Comparison of ENCODE assay signal across 14 cellular contexts in genomic region chrX:13357925-13358324, GRCh38. TPM values are rescaled to one million over a fixed set of nuclear protein-coding genes. Genes with fewer than 3 reads are reported as not detected.
DNase-seq lines count a peak whose midpoint lies in the region; ATAC-seq, FAIRE-seq and TF ChIP-seq lines count a peak whose summit lies in the region.
"Had no signal": no experiment of that assay in that cellular context is flagged by ENCODE, and none has a peak within 500 bp of the region (broad histone marks: within the 10 kb centered on the region; RNA-seq: fewer than 3 reads in every experiment).

No MANE protein-coding gene starts in this region.

- no peaks in the 10 kb centered on the region for H4K20me1 ChIP-seq in endothelial cell of umbilical vein (replicated peaks; ENCODE audit: control insufficient read depth, extremely low read depth, insufficient read depth, low read length)

- H3K36me3 ChIP-seq in endothelial cell of umbilical vein (ENCODE audit: control insufficient read depth in 2 of 2, extremely low read depth in 1 of 2, insufficient read depth in 2 of 2, low read length in 2 of 2): no peaks in the 10 kb centered on the region

- peaks cover 9% of the 10 kb centered on the region for H3K4me1 Mint-ChIP-seq in HFFc6 (ENCODE audit: low read depth)
- H3K4me1 Mint-ChIP-seq in osteocyte (ENCODE audit: unreplicated experiment): peaks cover 13% of the 10 kb centered on the region
- H3K4me1 Mint-ChIP-seq: activated naive CD4-positive, alpha-beta T cell treated with anti-CD3 and anti-CD28 coated beads, Interleukin-2, amount 50 U/mL, for 24 hours had no signal

- H3K9me3 Mint-ChIP-seq in HFFc6: no peaks in the 10 kb centered on the region
- H3K9me3 Mint-ChIP-seq in osteocyte (ENCODE audit: unreplicated experiment): peaks cover 3% of the 10 kb centered on the region
- H3K9me3 Mint-ChIP-seq: activated naive CD4-positive, alpha-beta T cell treated with anti-CD3 and anti-CD28 coated beads, Interleukin-2, amount 50 U/mL, for 24 hours had no signal

- H3K36me3 Mint-ChIP-seq in HFFc6 (ENCODE audit: low read depth) (no peaks in the 10 kb centered on the region), osteocyte (ENCODE audit: unreplicated experiment) (no peaks in the 10 kb centered on the region)
- H3K36me3 Mint-ChIP-seq: activated naive CD4-positive, alpha-beta T cell treated with anti-CD3 and anti-CD28 coated beads, Interleukin-2, amount 50 U/mL, for 24 hours had no signal

- peak overlapping the region; percentile 50 for H3K27ac ChIP-seq in endothelial cell of umbilical vein (ENCODE audit: insufficient read depth, low read depth, low read length)

- H3K4me3 Mint-ChIP-seq in HFFc6: no peak overlapping the region
- H3K4me3 Mint-ChIP-seq in osteocyte (ENCODE audit: unreplicated experiment): no peak overlapping the region
- H3K4me3 Mint-ChIP-seq: activated naive CD4-positive, alpha-beta T cell treated with anti-CD3 and anti-CD28 coated beads, Interleukin-2, amount 50 U/mL, for 24 hours had no signal

- no peaks in the 10 kb centered on the region for H3K9me3 ChIP-seq in endothelial cell of umbilical vein (replicated peaks; ENCODE audit: control insufficient read depth, insufficient read depth, low read length)

- H3K27ac Mint-ChIP-seq in HFFc6: peak overlapping the region; percentile 76
- peak overlapping the region; percentile 86 for H3K27ac Mint-ChIP-seq in osteocyte (ENCODE audit: unreplicated experiment)
- H3K27ac Mint-ChIP-seq: activated naive CD4-positive, alpha-beta T cell treated with anti-CD3 and anti-CD28 coated beads, Interleukin-2, amount 50 U/mL, for 24 hours had no signal

- POLR2A ChIA-PET in endothelial cell of umbilical vein (lab: Charles Lee): no interaction called here

- no peaks in the 10 kb centered on the region for H3K27me3 ChIP-seq in endothelial cell of umbilical vein (ENCODE audit: control insufficient read depth in 2 of 2, insufficient read depth in 2 of 2, low read length in 2 of 2)

- intact Hi-C loops in endothelial cell of umbilical vein (cut with micrococcal nuclease): loop anchor here (1.0 kb wide), 1 partner anchor 129 kb away; no protein-coding TSS in a partner anchor

- BruUV-seq in endothelial cell of umbilical vein (replicated peaks; lab: Mats Ljungman, UMichigan): TSS peak; percentile 96

- ATAC-seq in GM18858 (IDR thresholded peaks at IDR 0.05; ENCODE audit: unreplicated experiment) (no peak), HG03280 (IDR thresholded peaks at IDR 0.05; ENCODE audit: unreplicated experiment) (no peak), HG03460 (IDR thresholded peaks at IDR 0.05; ENCODE audit: unreplicated experiment) (no peak)

- DNase-seq in HFFc6: peak; percentile 1
- DNase-seq in NCI-H69 (lab: John Stamatoyannopoulos, UW): peak; percentile 81
- DNase-seq in endothelial cell of umbilical vein (ENCODE audit: low read depth, low spot score): peak; percentile 46
- DNase-seq in osteocyte (ENCODE audit: extremely low spot score, unreplicated experiment): no peak
- DNase-seq: activated CD4-positive, alpha-beta T cell treated with anti-CD3 and anti-CD28 coated beads for 4 hours; effector CD8-positive, alpha-beta T cell; posterior cingulate gyrus had no signal

- dilution Hi-C loops in endothelial cell of umbilical vein (cut with MboI; ENCODE audit: extremely low pct_ligation_motif_present, low sequenced_read_pairs): no loop called here

- TF ChIP-seq POLR2A in endothelial cell of umbilical vein (IDR thresholded peaks at IDR 0.05; ENCODE audit: low read depth, low read length): no peak

- H3K9ac ChIP-seq in endothelial cell of umbilical vein (replicated peaks; ENCODE audit: extremely low read depth, insufficient read depth, low read length): peak overlapping the region; percentile 7

- no peaks in the 10 kb centered on the region for H3K27me3 Mint-ChIP-seq in HFFc6 (ENCODE audit: insufficient read depth)
- no peaks in the 10 kb centered on the region for H3K27me3 Mint-ChIP-seq in osteocyte (ENCODE audit: unreplicated experiment)
- H3K27me3 Mint-ChIP-seq: activated naive CD4-positive, alpha-beta T cell treated with anti-CD3 and anti-CD28 coated beads, Interleukin-2, amount 50 U/mL, for 24 hours had no signal

- H3K79me2 ChIP-seq in endothelial cell of umbilical vein (ENCODE audit: control insufficient read depth, insufficient read depth, low read length): no peaks in the 10 kb centered on the region

- no peaks in the 10 kb centered on the region for H3K9me1 ChIP-seq in endothelial cell of umbilical vein (replicated peaks; ENCODE audit: control insufficient read depth, extremely low read depth, insufficient read depth, low read length)

- no peak overlapping the region for H3K4me2 ChIP-seq in endothelial cell of umbilical vein (ENCODE audit: insufficient read depth, low read length)

- peak overlapping the region; percentile 67 for H2AFZ ChIP-seq in endothelial cell of umbilical vein (ENCODE audit: low read depth, low read length)

- H3K4me1 ChIP-seq in endothelial cell of umbilical vein (ENCODE audit: control insufficient read depth, extremely low read depth, insufficient read depth, low read length): peaks cover 4% of the 10 kb centered on the region

- peak; percentile 82 for FAIRE-seq in endothelial cell of umbilical vein (lab: Jason Lieb, UNC)
- FAIRE-seq: H54, islet of Langerhans had no signal

- TF ChIP-seq CTCF in HFFc6 (IDR thresholded peaks at IDR 0.05): no peak
- TF ChIP-seq CTCF in endothelial cell of umbilical vein (IDR thresholded peaks at IDR 0.05; ENCODE audit: extremely low read depth in 1 of 2, insufficient read depth in 1 of 2, low read depth in 1 of 2, low read length in 2 of 2): no peak
- TF ChIP-seq CTCF in osteocyte (IDR thresholded peaks at IDR 0.05): no peak

- no peak overlapping the region for H3K4me3 ChIP-seq in endothelial cell of umbilical vein (replicated peaks in 1 of 3; ENCODE audit: insufficient read depth in 1 of 3, low read depth in 1 of 3, low read length in 3 of 3)

- CTCF ChIA-PET in endothelial cell of umbilical vein (lab: Charles Lee): no interaction called here

TF ChIP-seq in endothelial cell of umbilical vein, 7 proteins besides CTCF, POLR2A, EP300 and RAD21:
- TF ChIP-seq JUN (IDR thresholded peaks at IDR 0.05; ENCODE audit: borderline replicate concordance, insufficient read depth, insufficient read length, low read depth) (peak; percentile 56), EZH2 (IDR thresholded peaks at IDR 0.05; ENCODE audit: borderline replicate concordance, low read depth, low read length, severe bottlenecking) (no peak), GATA2 (IDR thresholded peaks at IDR 0.05; ENCODE audit: insufficient read depth, insufficient read length, low read depth, low read length) (no peak)
TF ChIP-seq in endothelial cell of umbilical vein: peak in this region for 1.

RNA-seq across cellular contexts. Expression of gene ATXN3L, which starts 38.1 kb away (rescaled TPM):
- total RNA-seq in HFFc6 (2021; fragmentation: NEBNext Ultra II Directional; extraction: Animal tissue kit (Norgen Biotek cat#: 25700)): not detected
- total RNA-seq in endothelial cell of umbilical vein (not detected in 2 replicates), osteocyte (not detected in 2 replicates)
- not detected in 2 replicates for polyA plus RNA-seq in endothelial cell of umbilical vein
- not detected in 2 replicates for polyA plus RNA-seq in endothelial cell of umbilical vein (2011; cell fraction: cytosol; rRNA removed)
- not detected in 2 replicates for polyA plus RNA-seq in endothelial cell of umbilical vein (2011; cell fraction: nucleus; rRNA removed)
- polyA plus RNA-seq in endothelial cell of umbilical vein (2012): not detected in 2 replicates
- not detected in 2 replicates for polyA minus RNA-seq in endothelial cell of umbilical vein
- polyA minus RNA-seq in endothelial cell of umbilical vein (2011; cell fraction: cytosol; rRNA and poly(A)+ RNA removed): not detected
- not detected in 2 replicates for polyA minus RNA-seq in endothelial cell of umbilical vein (2011; cell fraction: nucleus; rRNA and poly(A)+ RNA removed)
- total RNA-seq: urinary bladder had no signal
- polyA plus RNA-seq: urinary bladder had no signal
